In the genomic region with DNA sequence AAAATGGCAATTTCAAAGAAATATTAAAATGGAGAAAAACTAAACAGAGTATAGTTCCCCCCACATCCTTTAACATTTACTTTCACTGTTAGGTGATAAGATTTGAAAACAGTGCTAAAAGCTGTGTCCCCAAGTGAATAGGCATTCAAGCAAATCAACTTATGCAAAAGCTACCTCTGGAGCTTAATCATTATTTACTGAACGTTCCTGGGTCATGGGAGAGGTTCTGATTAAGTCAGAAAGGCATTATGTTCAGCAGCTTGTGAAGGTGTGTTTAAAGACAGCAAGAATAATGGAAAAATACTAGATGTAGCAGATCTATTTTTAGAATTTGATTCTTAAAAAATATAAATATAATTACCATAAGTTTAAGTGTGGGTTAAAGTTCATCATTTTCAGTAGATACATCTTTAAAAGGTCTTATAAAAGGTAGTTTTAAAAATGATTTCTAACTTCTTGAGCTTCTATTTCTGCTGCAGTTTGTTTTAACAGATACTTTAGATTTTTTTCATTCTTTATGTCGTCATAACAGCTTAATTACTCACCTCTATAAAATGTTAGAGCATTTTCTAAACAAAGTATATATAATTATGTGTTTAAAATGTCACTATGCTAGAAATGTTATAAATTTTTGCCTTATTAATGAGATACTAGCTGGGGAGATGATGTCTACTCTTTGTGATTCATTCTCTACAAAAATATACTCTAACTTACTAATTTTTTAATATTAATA, we compare ENCODE assay signal across 12 cellular contexts.
DNase-seq lines count a peak whose midpoint lies in the region; ATAC-seq, FAIRE-seq and TF ChIP-seq lines count a peak whose summit lies in the region.
"Had no signal": no experiment of that assay in that cellular context is flagged by ENCODE, and none has a peak within 500 bp of the region (broad histone marks: within the 10 kb centered on the region; RNA-seq: fewer than 3 reads in every experiment).

No MANE protein-coding gene starts in this region.

- CTCF ChIA-PET in activated CD8-positive, alpha-beta memory T cell treated with anti-CD3 and anti-CD28 coated beads, Interleukin-2, amount 10 ng/mL, durations not matched to agents 7 days and 5 days (lab: Charles Lee) = no interaction called here

- peaks cover 4% of the 10 kb centered on the region for H3K27me3 Mint-ChIP-seq in brain
- H3K27me3 Mint-ChIP-seq in activated CD8-positive, alpha-beta memory T cell treated with anti-CD3 and anti-CD28 coated beads, Interleukin-2, amount 10 ng/mL, durations not matched to agents 7 days and 5 days = no peaks in the 10 kb centered on the region

- intact Hi-C loops in heart left ventricle (cut with DNase I) (loop anchor here in 1 of 10 donors (5.0 kb wide), 1 partner anchor 65 kb away; no protein-coding TSS in a partner anchor), cardiac septum (cut with DNase I) (no loop called here), upper lobe of right lung (cut with DNase I) (no loop called here)

- peak overlapping the region in 11 of 12 donors; percentile 1 to 54 (median 45) for H3K4me3 ChIP-seq in heart left ventricle
- peak overlapping the region; percentile 34 for H3K4me3 ChIP-seq in upper lobe of right lung

- H3K36me3 ChIP-seq in heart left ventricle (no peaks in the 10 kb centered on the region), upper lobe of right lung (no peaks in the 10 kb centered on the region)

- H3K27ac ChIP-seq in heart left ventricle = peak overlapping the region in 11 of 12 donors; percentile 48 to 90 (median 76)
- peak overlapping the region; percentile 44 for H3K27ac ChIP-seq in upper lobe of right lung

- no peaks in the 10 kb centered on the region for H3K9me3 Mint-ChIP-seq in brain
- H3K9me3 Mint-ChIP-seq in activated CD8-positive, alpha-beta memory T cell treated with anti-CD3 and anti-CD28 coated beads, Interleukin-2, amount 10 ng/mL, durations not matched to agents 7 days and 5 days (ENCODE audit: low read depth) = no peaks in the 10 kb centered on the region
- H3K9me3 Mint-ChIP-seq: activated naive CD8-positive, alpha-beta T cell treated with anti-CD3 and anti-CD28 coated beads, Interleukin-2, amount 10 ng/mL, durations not matched to agents 7 days and 5 days had no signal

- TF ChIP-seq POLR2A in heart left ventricle (IDR thresholded peaks at IDR 0.05) = no peak

- H3K36me3 Mint-ChIP-seq in brain = no peaks in the 10 kb centered on the region
- no peaks in the 10 kb centered on the region for H3K36me3 Mint-ChIP-seq in activated CD8-positive, alpha-beta memory T cell treated with anti-CD3 and anti-CD28 coated beads, Interleukin-2, amount 10 ng/mL, durations not matched to agents 7 days and 5 days
- H3K36me3 Mint-ChIP-seq: activated naive CD8-positive, alpha-beta T cell treated with anti-CD3 and anti-CD28 coated beads, Interleukin-2, amount 10 ng/mL, durations not matched to agents 7 days and 5 days had no signal

- peaks cover 0 to 31% (median 10%) of the 10 kb centered on the region in 12 donors for H3K4me1 ChIP-seq in heart left ventricle
- H3K4me1 ChIP-seq in upper lobe of right lung = no peaks in the 10 kb centered on the region

- no peak for DNase-seq in heart left ventricle
- DNase-seq in cardiac septum (ENCODE audit: low spot score) = no peak
- DNase-seq in kidney tubule cell (ENCODE audit: low spot score) = peak; percentile 89
- DNase-seq in upper lobe of right lung = no peak
- no peak for DNase-seq in frontal cortex (ENCODE audit: low spot score in 2 of 2)
- no peak for DNase-seq in activated CD4-positive, CD25-positive, alpha-beta regulatory T cell (lab: John Stamatoyannopoulos, UW)
- no peak for DNase-seq in activated CD8-positive, alpha-beta memory T cell treated with anti-CD3 and anti-CD28 coated beads, Interleukin-2, amount 10 ng/mL, durations not matched to agents 7 days and 5 days
- DNase-seq: activated naive CD8-positive, alpha-beta T cell treated with anti-CD3 and anti-CD28 coated beads, Interleukin-2, amount 10 ng/mL, durations not matched to agents 7 days and 5 days; DND-41; MM.1S had no signal

- WGBS in heart left ventricle, 4 donors = 38 to 56% (median 40%) methylated on average over 2 of the region's 2 CpGs

- H3K4me1 Mint-ChIP-seq in brain = peaks cover 32% of the 10 kb centered on the region
- no peaks in the 10 kb centered on the region for H3K4me1 Mint-ChIP-seq in activated CD8-positive, alpha-beta memory T cell treated with anti-CD3 and anti-CD28 coated beads, Interleukin-2, amount 10 ng/mL, durations not matched to agents 7 days and 5 days
- H3K4me1 Mint-ChIP-seq: activated naive CD8-positive, alpha-beta T cell treated with anti-CD3 and anti-CD28 coated beads, Interleukin-2, amount 10 ng/mL, durations not matched to agents 7 days and 5 days had no signal

- no peak for FAIRE-seq in frontal cortex (lab: Jason Lieb, UNC)
- FAIRE-seq: TTC549 had no signal

- H3K4me3 Mint-ChIP-seq in brain = peak overlapping the region in 3 of 5 experiments; percentile 62 to 75 (median 72)
- H3K4me3 Mint-ChIP-seq in activated CD8-positive, alpha-beta memory T cell treated with anti-CD3 and anti-CD28 coated beads, Interleukin-2, amount 10 ng/mL, durations not matched to agents 7 days and 5 days = no peak overlapping the region
- H3K4me3 Mint-ChIP-seq: activated naive CD8-positive, alpha-beta T cell treated with anti-CD3 and anti-CD28 coated beads, Interleukin-2, amount 10 ng/mL, durations not matched to agents 7 days and 5 days had no signal

- TF ChIP-seq CTCF in heart left ventricle (IDR thresholded peaks at IDR 0.05) (no peak), brain (conservative IDR thresholded peaks at IDR 0.05) (no peak), upper lobe of right lung (IDR thresholded peaks at IDR 0.05) (no peak)

- ATAC-seq in heart left ventricle = no peak
- no peak for ATAC-seq in upper lobe of right lung
- no peak for ATAC-seq in activated CD8-positive, alpha-beta memory T cell treated with anti-CD3 and anti-CD28 coated beads, Interleukin-2, amount 10 ng/mL, durations not matched to agents 7 days and 5 days

- H3K27ac Mint-ChIP-seq in brain = peak overlapping the region in 3 of 5 experiments; percentile 2 to 80 (median 20)
- no peak overlapping the region for H3K27ac Mint-ChIP-seq in activated CD8-positive, alpha-beta memory T cell treated with anti-CD3 and anti-CD28 coated beads, Interleukin-2, amount 10 ng/mL, durations not matched to agents 7 days and 5 days
- H3K27ac Mint-ChIP-seq: activated naive CD8-positive, alpha-beta T cell treated with anti-CD3 and anti-CD28 coated beads, Interleukin-2, amount 10 ng/mL, durations not matched to agents 7 days and 5 days had no signal

- H3K27me3 ChIP-seq in heart left ventricle (no peaks in the 10 kb centered on the region), upper lobe of right lung (no peaks in the 10 kb centered on the region)

- H3K9me3 ChIP-seq in heart left ventricle (no peaks in the 10 kb centered on the region), upper lobe of right lung (no peaks in the 10 kb centered on the region)
